8 cellular contexts compared by ENCODE assay signal in genomic region chr2:36770542-36771287, GRCh38.
DNase-seq lines count a peak whose midpoint lies in the region; ATAC-seq, FAIRE-seq and TF ChIP-seq lines count a peak whose summit lies in the region.

No MANE protein-coding gene starts in this region.

- H3K27ac ChIP-seq in K562 (ENCODE audit: extremely low read depth, low read depth, low read length) (no peak overlapping the region), right lobe of liver (no peak overlapping the region)

- POLR2A ChIA-PET in K562 (lab: Yijun Ruan, JAX), result no interaction called here

- peak; percentile 57 for ATAC-seq in HG03565 (IDR thresholded peaks at IDR 0.05; ENCODE audit: unreplicated experiment)
- peak; percentile 99 for ATAC-seq in K562
- peak; percentile 46 to 64 (median 54) for ATAC-seq in right lobe of liver

- no peaks in the 10 kb centered on the region for H3K9me3 ChIP-seq in K562 (replicated peaks; ENCODE audit: control insufficient read depth, insufficient read depth, low read depth, low read length)
- H3K9me3 ChIP-seq in right lobe of liver, result no peaks in the 10 kb centered on the region

- H4K20me1 ChIP-seq in K562 (replicated peaks; ENCODE audit: control insufficient read depth, insufficient read depth, low read length), result no peaks in the 10 kb centered on the region

- WGBS in K562 (ENCODE audit: insufficient coverage, low coverage, missing lambda C conversion rate), result 2% methylated on average over 10 of the region's 11 CpGs
- 66% methylated on average over 10 of the region's 11 CpGs for WGBS in right lobe of liver (ENCODE audit: insufficient coverage, low coverage, low lambda C conversion rate, missing lambda C conversion rate)

- H3K9ac ChIP-seq in K562 (ENCODE audit: insufficient read depth in 1 of 2, low read depth in 2 of 2, low read length in 2 of 2), result no peak overlapping the region

- H2AFZ ChIP-seq in K562 (ENCODE audit: low read depth, low read length), result no peak overlapping the region

- H3K4me2 ChIP-seq in K562 (ENCODE audit: insufficient read depth, low read length), result no peak overlapping the region

- H3K4me1 ChIP-seq in K562 (replicated peaks in 1 of 2; ENCODE audit: control insufficient read depth in 2 of 2, insufficient read depth in 2 of 2, low read length in 2 of 2), result no peaks in the 10 kb centered on the region
- no peaks in the 10 kb centered on the region for H3K4me1 ChIP-seq in right lobe of liver

- TF ChIP-seq EP300 in K562 (IDR thresholded peaks at IDR 0.05; ENCODE audit: low read length), result no peak

- H3K4me3 ChIP-seq in K562 (no peak overlapping the region), right lobe of liver (no peak overlapping the region)

- peak; percentile 94 for FAIRE-seq in K562 (lab: Jason Lieb, UNC)

- DNase-seq in 8988T (peak; percentile 72), GM10266 (ENCODE audit: extremely low spot score) (peak; percentile 38), SHP77 (lab: John Stamatoyannopoulos, UW) (peak; percentile 29 to 46), K562 (ENCODE audit: extremely low read depth in 1 of 4, low spot score in 3 of 4) (peak; percentile 77 to 81 (median 80)), right lobe of liver (no peak), anterior cingulate cortex (lab: John Stamatoyannopoulos, UW) (no peak), mucosa of gallbladder (ENCODE audit: low spot score) (no peak)

- H3K27me3 ChIP-seq in K562 (ENCODE audit: control insufficient read depth in 2 of 2, insufficient read depth in 2 of 2, low read length in 2 of 2) (peaks cover 12 to 20% of the 10 kb centered on the region in 2 experiments; a peak in 4 of 5 replicates), right lobe of liver (no peaks in the 10 kb centered on the region)

- H3K79me2 ChIP-seq in K562 (ENCODE audit: control insufficient read depth, insufficient read depth, low read length), result no peaks in the 10 kb centered on the region

- TF ChIP-seq CTCF in GM10266 (IDR thresholded peaks at IDR 0.05; ENCODE audit: control insufficient read depth, insufficient read depth, low read depth, missing control alignments) (peak; percentile 66), K562 (IDR thresholded peaks at IDR 0.05 in 2 of 3, conservative IDR thresholded peaks at IDR 0.05 in 1 of 3; ENCODE audit: insufficient read depth in 2 of 3, low read depth in 1 of 3, low read length in 3 of 3) (peak; percentile 93 to 98 (median 97)), right lobe of liver (IDR thresholded peaks at IDR 0.05) (peak in 3 of 4 donors; percentile 27 to 43 (median 40))

- CTCF ChIA-PET in K562 (lab: Yijun Ruan, JAX; ENCODE audit: low intra/inter-chr PET ratio), result interaction anchor here (0.9 kb wide), 1 partner anchor 419 kb away, joined by 7 read pairs; no protein-coding TSS in a partner anchor

- intact Hi-C loops in K562 (cut with micrococcal nuclease) (loop anchor here (10.0 kb wide), 1 partner anchor 416 kb away; the partner anchor contains the start of gene CRIM1), right lobe of liver (cut with DNase I) (no loop called here)

- TF ChIP-seq POLR2A in K562 (conservative IDR thresholded peaks at IDR 0.05), result no peak
- no peak for TF ChIP-seq POLR2A in right lobe of liver (IDR thresholded peaks at IDR 0.05)

- no peaks in the 10 kb centered on the region for H3K36me3 ChIP-seq in K562 (ENCODE audit: control insufficient read depth, insufficient read depth, low read length)
- no peaks in the 10 kb centered on the region for H3K36me3 ChIP-seq in right lobe of liver

- in situ Hi-C loops in K562 (cut with MboI), result no loop called here

- BruUV-seq in K562 (replicated peaks; lab: Mats Ljungman, UMichigan), result no TSS peak

- no peaks in the 10 kb centered on the region for H3K9me1 ChIP-seq in K562 (ENCODE audit: control insufficient read depth, insufficient read depth, low read length)

- peak; percentile 28 to 79; a peak in 2 of 4 replicates for TF ChIP-seq RAD21 in K562 (CRISPR knock-in tag; conservative IDR thresholded peaks at IDR 0.05 in 1 of 2, IDR thresholded peaks at IDR 0.05 in 1 of 2)

TF ChIP-seq in K562, 482 proteins besides CTCF, POLR2A, EP300 and RAD21 (continues in another document):
- TF ChIP-seq ZBTB33 (CRISPR knock-in tag; IDR thresholded peaks at IDR 0.05), result peak; percentile 37; the same call in 1 of the 2 replicates
- no peak for TF ChIP-seq TAL1 (IDR thresholded peaks at IDR 0.05)
- TF ChIP-seq FOXP4 (CRISPR knock-in tag; IDR thresholded peaks at IDR 0.05; ENCODE audit: borderline replicate concordance), result no peak
- no peak for TF ChIP-seq ZNF79 (CRISPR knock-in tag; IDR thresholded peaks at IDR 0.05; ENCODE audit: low read depth)
- TF ChIP-seq DIDO1 (tag; IDR thresholded peaks at IDR 0.05; ENCODE audit: low read depth), result no peak
- no peak for TF ChIP-seq CHD1 (IDR thresholded peaks at IDR 0.05; ENCODE audit: low read length)
- TF ChIP-seq PML (IDR thresholded peaks at IDR 0.05; ENCODE audit: low read length), result no peak
- TF ChIP-seq KDM1A (IDR thresholded peaks at IDR 0.05), result no peak
- TF ChIP-seq ATF6 (CRISPR knock-in tag; IDR thresholded peaks at IDR 0.05), result no peak
- TF ChIP-seq CTCFL (IDR thresholded peaks at IDR 0.05; ENCODE audit: borderline replicate concordance, insufficient read depth, low read depth, low read length, poor library complexity, severe bottlenecking), result peak; percentile 20
- TF ChIP-seq SREBF2 (CRISPR knock-in tag; IDR thresholded peaks at IDR 0.05), result no peak
- peak; percentile 44; the same call in 1 of the 2 replicates for TF ChIP-seq CTBP1 (IDR thresholded peaks at IDR 0.05; ENCODE audit: borderline replicate concordance)
- no peak for TF ChIP-seq ZFPM2 (CRISPR knock-in tag; IDR thresholded peaks at IDR 0.05)
- TF ChIP-seq ZBTB7A (IDR thresholded peaks at IDR 0.05; ENCODE audit: borderline replicate concordance, control insufficient read depth, low read depth, low read length), result no peak

Comparison
In these comparisons a context has a peak if more than half of its experiments do, and no peak if none do; other contexts are left out.
1. DNase-seq: peak in 8988T (single experiment), GM10266 (single experiment), SHP77 (2 of 2) and K562 (4 of 4); none in right lobe of liver (0 of 3), anterior cingulate cortex (0 of 58) and mucosa of gallbladder (single experiment).
2. CTCF ChIP-seq: peak in every context shown above with its lines; median percentile 97 in K562; 66 in GM10266; 40 in right lobe of liver.
3. Peak in every context shown above with its lines, with median percentiles within 50 percentile points of each other: ATAC-seq.